In the genomic region with DNA sequence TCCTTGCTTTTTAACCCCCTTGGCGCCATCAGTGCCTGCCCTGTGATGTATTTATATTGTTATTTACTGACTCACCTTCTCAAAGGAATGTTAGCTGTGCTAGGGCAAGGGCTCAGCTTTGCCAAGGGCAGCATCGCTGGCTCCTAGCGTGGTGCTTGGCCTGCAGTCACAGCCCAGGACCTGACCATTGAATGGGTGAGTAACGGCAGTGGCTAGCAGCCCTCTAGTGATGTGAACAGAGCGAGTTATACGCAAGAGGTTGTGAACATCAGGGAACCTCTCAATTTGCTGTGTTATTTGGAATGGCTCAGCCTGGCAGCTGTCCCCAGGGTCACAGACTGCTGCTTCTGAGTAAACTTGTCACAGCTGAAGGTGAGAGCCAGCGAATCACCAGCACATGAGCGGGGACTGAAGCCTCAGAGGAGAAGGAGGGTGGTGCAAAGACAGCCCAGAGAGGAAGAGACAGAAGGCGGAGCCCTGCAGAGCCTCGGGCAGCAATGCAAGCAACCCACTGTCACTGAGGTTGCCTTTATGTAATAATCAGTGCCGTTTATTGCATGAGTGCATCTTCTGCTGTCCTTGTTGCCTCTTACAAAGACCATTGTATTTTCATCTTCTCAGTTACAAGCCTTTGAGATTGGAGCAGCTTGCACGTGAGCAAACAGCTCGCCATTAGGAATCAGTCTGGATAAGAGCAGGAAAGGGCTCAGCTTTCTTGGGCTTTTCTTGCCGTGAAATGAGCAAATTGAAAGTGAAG, we compare ENCODE assay signal across 10 cellular contexts.
DNase-seq lines count a peak whose midpoint lies in the region; ATAC-seq and TF ChIP-seq lines count a peak whose summit lies in the region.
"Had no signal": no experiment of that assay in that cellular context is flagged by ENCODE, and none has a peak within 500 bp of the region (broad histone marks: within the 10 kb centered on the region; RNA-seq: fewer than 3 reads in every experiment).

No MANE protein-coding gene starts in this region.

- peak; percentile 59 for DNase-seq in activated CD8-positive, alpha-beta memory T cell treated with anti-CD3 and anti-CD28 coated beads, Interleukin-2, amount 50 U/mL, for 48 hours
- no peak for DNase-seq in activated CD8-positive, alpha-beta memory T cell treated with anti-CD3 and anti-CD28 coated beads for 24 hours
- DNase-seq in activated CD4-positive, alpha-beta memory T cell treated with anti-CD3 and anti-CD28 coated beads for 36 hours = peak; percentile 67
- DNase-seq in left cardiac atrium (peak; percentile 59), testis (peak; percentile 48), GM10248 (ENCODE audit: extremely low spot score) (no peak), NCI-H446 treated with DMSO at 0.1 percent for 48 hours (lab: John Stamatoyannopoulos, UW) (no peak)
- DNase-seq: stimulated activated naive B cell treated with anti-CD40 and anti-IgM and Interleukin-4, amounts not matched to agents 10 μg/mL and 1 μg/mL and 100 μg/mL, for 72 hours had no signal

- intact Hi-C loops in activated CD4-positive, alpha-beta memory T cell treated with anti-CD3 and anti-CD28 coated beads for 36 hours (cut with micrococcal nuclease) = loop anchor here (1.0 to 5.0 kb wide), 5 partner anchors 58 to 539 kb away; no protein-coding TSS in a partner anchor
- intact Hi-C loops in left cardiac atrium (cut with DNase I) = no loop called here
- intact Hi-C loops in testis (cut with DNase I; ENCODE audit: low total_unique reads) = no loop called here

- peak; percentile 78 to 79 for ATAC-seq in left cardiac atrium
- no peak for ATAC-seq in GM19351 (IDR thresholded peaks at IDR 0.05; ENCODE audit: unreplicated experiment)

- H3K27me3 ChIP-seq in testis = no peaks in the 10 kb centered on the region

- peak overlapping the region; percentile 39 for H3K4me3 Mint-ChIP-seq in activated CD4-positive, alpha-beta memory T cell treated with anti-CD3 and anti-CD28 coated beads for 36 hours
- H3K4me3 Mint-ChIP-seq: stimulated activated naive B cell treated with anti-CD40 and anti-IgM and Interleukin-4, amounts not matched to agents 10 μg/mL and 1 μg/mL and 100 μg/mL, for 72 hours had no signal

- CTCF ChIA-PET in activated CD4-positive, alpha-beta memory T cell treated with anti-CD3 and anti-CD28 coated beads for 36 hours (lab: Charles Lee) = interaction anchor here (0.6 to 1.2 kb wide), 4 partner anchors 63 to 159 kb away, joined by 3 read pairs; no protein-coding TSS in a partner anchor
- CTCF ChIA-PET in GM10248 (lab: Yijun Ruan, JAX) = no interaction called here

- peak overlapping the region; percentile 66 for H3K27ac Mint-ChIP-seq in activated CD4-positive, alpha-beta memory T cell treated with anti-CD3 and anti-CD28 coated beads for 36 hours
- H3K27ac Mint-ChIP-seq: stimulated activated naive B cell treated with anti-CD40 and anti-IgM and Interleukin-4, amounts not matched to agents 10 μg/mL and 1 μg/mL and 100 μg/mL, for 72 hours had no signal

- no peak overlapping the region for H3K4me3 ChIP-seq in testis

- WGBS in testis, 2 donors = 58 to 71% methylated on average over 14 of the region's 14 CpGs

- peaks cover 71% of the 10 kb centered on the region for H3K4me1 Mint-ChIP-seq in activated CD4-positive, alpha-beta memory T cell treated with anti-CD3 and anti-CD28 coated beads for 36 hours (ENCODE audit: low read depth)

- no peaks in the 10 kb centered on the region for H3K36me3 Mint-ChIP-seq in activated CD4-positive, alpha-beta memory T cell treated with anti-CD3 and anti-CD28 coated beads for 36 hours
- H3K36me3 Mint-ChIP-seq: stimulated activated naive B cell treated with anti-CD40 and anti-IgM and Interleukin-4, amounts not matched to agents 10 μg/mL and 1 μg/mL and 100 μg/mL, for 72 hours had no signal

- TF ChIP-seq CTCF in testis (IDR thresholded peaks at IDR 0.05) = no peak
- no peak for TF ChIP-seq CTCF in GM10248 (IDR thresholded peaks at IDR 0.05; ENCODE audit: control extremely low read depth, extremely low read depth, low read depth, missing control alignments)

- H3K9me3 Mint-ChIP-seq in activated CD4-positive, alpha-beta memory T cell treated with anti-CD3 and anti-CD28 coated beads for 36 hours = no peaks in the 10 kb centered on the region
- H3K9me3 Mint-ChIP-seq: stimulated activated naive B cell treated with anti-CD40 and anti-IgM and Interleukin-4, amounts not matched to agents 10 μg/mL and 1 μg/mL and 100 μg/mL, for 72 hours had no signal

- H3K9me3 ChIP-seq in testis = no peaks in the 10 kb centered on the region

- H3K27me3 Mint-ChIP-seq in activated CD4-positive, alpha-beta memory T cell treated with anti-CD3 and anti-CD28 coated beads for 36 hours = no peaks in the 10 kb centered on the region

- H3K27ac ChIP-seq in testis = peak overlapping the region; percentile 3 to 36
- H3K27ac ChIP-seq: VCaP had no signal

- H3K36me3 ChIP-seq in testis (ENCODE audit: low read depth, missing control alignments) = no peaks in the 10 kb centered on the region

- no peak for TF ChIP-seq POLR2A in testis (IDR thresholded peaks at IDR 0.05)

- peaks cover 15% of the 10 kb centered on the region for H3K4me1 ChIP-seq in testis

- POLR2A ChIA-PET in activated CD4-positive, alpha-beta memory T cell treated with anti-CD3 and anti-CD28 coated beads for 36 hours (lab: Charles Lee) = no interaction called here
- POLR2A ChIA-PET in GM10248 (lab: Yijun Ruan, JAX) = no interaction called here

Comparison
In these comparisons a context has a peak if more than half of its experiments do, and no peak if none do; other contexts are left out.
1. DNase-seq: peak in activated CD8-positive, alpha-beta memory T cell treated with anti-CD3 and anti-CD28 coated beads, Interleukin-2, amount 50 U/mL, for 48 hours (single experiment), activated CD4-positive, alpha-beta memory T cell treated with anti-CD3 and anti-CD28 coated beads for 36 hours (single experiment), left cardiac atrium (single experiment) and testis (single experiment); none in activated CD8-positive, alpha-beta memory T cell treated with anti-CD3 and anti-CD28 coated beads for 24 hours (single experiment), GM10248 (single experiment) and NCI-H446 treated with DMSO at 0.1 percent for 48 hours (single experiment).